ENCODE assay signal across 1 cellular context in genomic region chr12:2003676-2004112, GRCh38.
TF ChIP-seq lines count a peak whose summit lies in the region.

No MANE protein-coding gene starts in this region.

TF ChIP-seq in endothelial cell of umbilical vein, 7 proteins besides CTCF, POLR2A, EP300 and RAD21 (continued from another document):
- TF ChIP-seq EZH2 (IDR thresholded peaks at IDR 0.05; ENCODE audit: borderline replicate concordance, low read depth, low read length, severe bottlenecking): no peak
- no peak for TF ChIP-seq GATA2 (IDR thresholded peaks at IDR 0.05; ENCODE audit: insufficient read depth, insufficient read length, low read depth, low read length)
